In the genomic region with DNA sequence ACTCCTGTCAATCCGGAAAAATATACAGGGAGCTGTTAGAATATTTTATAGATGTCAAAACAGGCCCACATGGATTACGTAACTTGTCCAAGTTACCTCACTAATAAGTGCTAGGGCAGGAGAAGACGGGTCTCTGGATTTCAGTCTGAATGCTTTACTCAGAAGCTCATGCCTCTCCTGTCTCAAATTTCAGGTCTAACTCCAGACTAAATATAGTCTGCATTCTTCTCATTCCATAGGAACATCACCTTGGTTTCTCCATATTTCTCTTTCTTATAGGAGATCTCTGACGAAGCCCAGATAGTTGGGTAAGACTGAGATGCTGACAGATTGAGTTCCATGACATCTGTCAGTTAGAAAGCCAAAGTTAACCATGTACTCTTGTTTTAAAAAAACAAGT, we compare ENCODE assay signal across 16 cellular contexts.
DNase-seq lines count a peak whose midpoint lies in the region; ATAC-seq, FAIRE-seq and TF ChIP-seq lines count a peak whose summit lies in the region.
"Had no signal": no experiment of that assay in that cellular context is flagged by ENCODE, and none has a peak within 500 bp of the region (broad histone marks: within the 10 kb centered on the region; RNA-seq: fewer than 3 reads in every experiment).

No MANE protein-coding gene starts in this region.

- intact Hi-C loops in posterior vena cava (cut with DNase I) = no loop called here

- H3K9me3 Mint-ChIP-seq in T-cell = peaks cover 0 to 3% (median 0%) of the 10 kb centered on the region in 3 donors
- H3K9me3 Mint-ChIP-seq: activated T-helper 1 cell treated with anti-CD3 and anti-CD28 coated beads, Interleukin-12 subunit alpha, Interleukin-12 subunit beta, Interleukin-2, Interleukin-4 antibody, amounts not matched to agents 30 ng/mL and 10 ng/mL and 1 ng/mL, durations not matched to agents 14 hours and 24 hours and 36 hours had no signal

- no peaks in the 10 kb centered on the region for H3K4me1 Mint-ChIP-seq in T-cell

- H3K36me3 ChIP-seq in HEK293 (ENCODE audit: control insufficient read depth in 2 of 2, insufficient read depth in 1 of 2, low read length in 2 of 2) = no peaks in the 10 kb centered on the region; a peak in 1 of 3 replicates
- no peaks in the 10 kb centered on the region for H3K36me3 ChIP-seq in small intestine (ENCODE audit: control insufficient read depth in 2 of 2, insufficient read depth in 2 of 2, low read length in 2 of 2)
- H3K36me3 ChIP-seq: suprapubic skin had no signal

- no peak overlapping the region for H3K4me3 ChIP-seq in HEK293 (ENCODE audit: low read depth, low read length)
- no peak overlapping the region for H3K4me3 ChIP-seq in fibroblast of the aortic adventitia (ENCODE audit: low read depth, low read length)
- H3K4me3 ChIP-seq in retinal pigment epithelial cell (ENCODE audit: low read length) = no peak overlapping the region
- H3K4me3 ChIP-seq in small intestine (ENCODE audit: low read depth in 1 of 2, low read length in 2 of 2) = no peak overlapping the region
- H3K4me3 ChIP-seq: suprapubic skin had no signal

- no peaks in the 10 kb centered on the region for H3K9me3 ChIP-seq in HEK293 (ENCODE audit: control insufficient read depth, insufficient read depth, low read depth, low read length)
- H3K9me3 ChIP-seq in small intestine (ENCODE audit: control insufficient read depth, low read depth) = no peaks in the 10 kb centered on the region
- H3K9me3 ChIP-seq: Caco-2, suprapubic skin had no signal

- CTCF ChIA-PET in HEK293 (lab: Yijun Ruan, JAX) (interaction anchor here (0.7 to 1.8 kb wide), 6 partner anchors 13 to 404 kb away, joined by 3 to 6 read pairs (median 4); no protein-coding TSS in a partner anchor), RWPE1 (lab: Yijun Ruan, JAX) (no interaction called here), T-cell (lab: Charles Lee) (no interaction called here)

- H3K36me3 Mint-ChIP-seq in T-cell = peaks cover 26% of the 10 kb centered on the region

- TF ChIP-seq CTCF in HEK293 (tag by site-specific recombination; IDR thresholded peaks at IDR 0.05) (no peak), RWPE1 (conservative IDR thresholded peaks at IDR 0.05; ENCODE audit: low read depth) (no peak), fibroblast of the aortic adventitia (IDR thresholded peaks at IDR 0.05; ENCODE audit: insufficient read depth, low read length) (no peak), retinal pigment epithelial cell (conservative IDR thresholded peaks at IDR 0.05; ENCODE audit: low read depth, low read length) (no peak)

- POLR2A ChIA-PET in HEK293 (lab: Yijun Ruan, JAX) (interaction anchor here (0.6 kb wide), 1 partner anchor 90 kb away, joined by 3 read pairs; no protein-coding TSS in a partner anchor), RWPE1 (lab: Yijun Ruan, JAX; ENCODE audit: low non-redundant PET) (no interaction called here), T-cell (lab: Charles Lee) (no interaction called here)

- no peaks in the 10 kb centered on the region for H3K27me3 Mint-ChIP-seq in T-cell
- H3K27me3 Mint-ChIP-seq: brain had no signal

- ATAC-seq in T-cell (replicated peaks in 1 of 4) = no peak
- ATAC-seq: sciatic nerve had no signal

- DNase-seq in RWPE1 (ENCODE audit: low spot score) (peak; percentile 79), fibroblast of the aortic adventitia (ENCODE audit: low read depth) (peak; percentile 51), retinal pigment epithelial cell (ENCODE audit: low read depth) (peak; percentile 15), NCI-H1092 (lab: John Stamatoyannopoulos, UW) (no peak), small intestine (no peak), posterior vena cava (ENCODE audit: low spot score) (no peak), T-cell (no peak)
- DNase-seq: activated CD4-positive, CD25-positive, alpha-beta regulatory T cell treated with anti-CD3 and anti-CD28 coated beads, Interleukin-2, amount 50 U/mL, for 72 hours; NCI-H1436 treated with DMSO at 0.1 percent for 48 hours had no signal

- no peaks in the 10 kb centered on the region for H3K27me3 ChIP-seq in small intestine (ENCODE audit: control insufficient read depth in 2 of 2, insufficient read depth in 2 of 2, low read length in 2 of 2)
- H3K27me3 ChIP-seq: suprapubic skin had no signal

- FAIRE-seq in small intestine (lab: Jason Lieb, UNC) = no peak
- FAIRE-seq: GM19239 had no signal

- no peak overlapping the region for H3K27ac Mint-ChIP-seq in T-cell
- H3K27ac Mint-ChIP-seq: activated T-helper 1 cell treated with anti-CD3 and anti-CD28 coated beads, Interleukin-12 subunit alpha, Interleukin-12 subunit beta, Interleukin-2, Interleukin-4 antibody, amounts not matched to agents 30 ng/mL and 10 ng/mL and 1 ng/mL, durations not matched to agents 14 hours and 24 hours and 36 hours; brain had no signal

- no peak overlapping the region for H3K4me3 Mint-ChIP-seq in T-cell
- H3K4me3 Mint-ChIP-seq: activated T-helper 1 cell treated with anti-CD3 and anti-CD28 coated beads, Interleukin-12 subunit alpha, Interleukin-12 subunit beta, Interleukin-2, Interleukin-4 antibody, amounts not matched to agents 30 ng/mL and 10 ng/mL and 1 ng/mL, durations not matched to agents 14 hours and 24 hours and 36 hours; brain had no signal

- H3K4me1 ChIP-seq in HEK293 (ENCODE audit: control insufficient read depth, insufficient read depth, low read length) (no peaks in the 10 kb centered on the region), small intestine (ENCODE audit: control insufficient read depth in 2 of 2, insufficient read depth in 1 of 2, low read depth in 1 of 2, low read length in 1 of 2) (no peaks in the 10 kb centered on the region)
- H3K4me1 ChIP-seq: suprapubic skin had no signal

- 91 to 96% (median 92%) methylated on average over 4 of the region's 4 CpGs for WGBS in small intestine, 3 donors

- H3K27ac ChIP-seq in HEK293 (ENCODE audit: extremely low read depth, low read depth, low read length) (no peak overlapping the region), RWPE1 (no peak overlapping the region), small intestine (ENCODE audit: low read depth in 1 of 2, low read length in 1 of 2) (no peak overlapping the region)
- H3K27ac ChIP-seq: suprapubic skin had no signal

TF ChIP-seq in HEK293, 187 proteins besides CTCF, POLR2A, EP300 and RAD21:
- no peak for TF ChIP-seq ZNF776 (tag by site-specific recombination; IDR thresholded peaks at IDR 0.05; ENCODE audit: borderline replicate concordance)
- TF ChIP-seq PRDM1 (tag by site-specific recombination; IDR thresholded peaks at IDR 0.05) = peak; percentile 46; the same call in 1 of the 2 replicates
- TF ChIP-seq ZNF585B (tag by site-specific recombination; IDR thresholded peaks at IDR 0.05) = no peak

Comparison
In these comparisons a context has a peak if more than half of its experiments do, and no peak if none do; other contexts are left out.
1. DNase-seq: peak in RWPE1 (single experiment), fibroblast of the aortic adventitia (single experiment) and retinal pigment epithelial cell (single experiment); none in NCI-H1092 (single experiment), small intestine (single experiment), posterior vena cava (single experiment) and T-cell (0 of 34).